In genomic region chr3:124569761-124570160, GRCh38 we compare ENCODE assay signal across 18 cellular contexts.
"Had no signal": no experiment of that assay in that cellular context is flagged by ENCODE, and none has a peak within 500 bp of the region (broad histone marks: within the 10 kb centered on the region; RNA-seq: fewer than 3 reads in every experiment).

No MANE protein-coding gene starts in this region.

- H3K4me3 Mint-ChIP-seq: activated T-cell treated with anti-CD3 and anti-CD28 coated beads, Interleukin-2, amount 50 U/mL, for 72 hours; memory B cell; naive B cell; neural crest cell; stimulated activated effector memory CD8-positive, alpha-beta T cell treated with anti-CD3 and anti-CD28 coated beads, Interleukin-12 subunit alpha, Interleukin-12 subunit beta, amount 100 ng/mL, for 72 hours had no signal

- H3K9me3 Mint-ChIP-seq: activated T-cell treated with anti-CD3 and anti-CD28 coated beads, Interleukin-2, amount 50 U/mL, for 72 hours; memory B cell; naive B cell; neural crest cell; stimulated activated effector memory CD8-positive, alpha-beta T cell treated with anti-CD3 and anti-CD28 coated beads, Interleukin-12 subunit alpha, Interleukin-12 subunit beta, amount 100 ng/mL, for 72 hours had no signal

- H3K27ac ChIP-seq: dorsolateral prefrontal cortex, psoas muscle had no signal

- H3K9me3 ChIP-seq: mucosa of descending colon, psoas muscle, thyroid gland had no signal

- FAIRE-seq: keratinocyte, TTC549 had no signal

- H3K36me3 Mint-ChIP-seq: memory B cell; naive B cell; stimulated activated effector memory CD8-positive, alpha-beta T cell treated with anti-CD3 and anti-CD28 coated beads, Interleukin-12 subunit alpha, Interleukin-12 subunit beta, amount 100 ng/mL, for 72 hours had no signal

- H3K27ac Mint-ChIP-seq: activated T-cell treated with anti-CD3 and anti-CD28 coated beads, Interleukin-2, amount 50 U/mL, for 72 hours; memory B cell; stimulated activated effector memory CD8-positive, alpha-beta T cell treated with anti-CD3 and anti-CD28 coated beads, Interleukin-12 subunit alpha, Interleukin-12 subunit beta, amount 100 ng/mL, for 72 hours had no signal

- H3K36me3 ChIP-seq: thyroid gland had no signal

- DNase-seq: activated CD4-positive, alpha-beta T cell treated with anti-CD3 and anti-CD28 coated beads, Interleukin-2, amount 50 U/mL, for 4 hours; activated effector memory CD4-positive, alpha-beta T cell treated with anti-CD3 and anti-CD28 coated beads, Interleukin-2, amount 50 U/mL, for 16 hours; activated naive CD4-positive, alpha-beta T cell treated with anti-CD3 and anti-CD28 coated beads, Interleukin-2, amount 50 U/mL, for 16 hours; activated T-cell treated with anti-CD3 and anti-CD28 coated beads, Interleukin-2, amount 50 U/mL, for 72 hours; foreskin melanocyte; glutamatergic neuron; mucosa of descending colon; naive B cell; psoas muscle; stimulated activated CD4-positive, alpha-beta T cell treated with anti-CD3 and anti-CD28 coated beads, Interleukin-4, amount 100 ng/mL, for 24 hours had no signal

- H3K27me3 Mint-ChIP-seq: memory B cell had no signal

- ATAC-seq: activated T-cell treated with anti-CD3 and anti-CD28 coated beads, Interleukin-2, amount 50 U/mL, for 72 hours; mucosa of descending colon; psoas muscle; sciatic nerve; stimulated activated effector memory CD8-positive, alpha-beta T cell treated with anti-CD3 and anti-CD28 coated beads, Interleukin-12 subunit alpha, Interleukin-12 subunit beta, amount 100 ng/mL, for 72 hours had no signal

- H3K4me1 Mint-ChIP-seq: naive B cell; stimulated activated effector memory CD8-positive, alpha-beta T cell treated with anti-CD3 and anti-CD28 coated beads, Interleukin-12 subunit alpha, Interleukin-12 subunit beta, amount 100 ng/mL, for 72 hours had no signal

- H3K4me3 ChIP-seq: dorsolateral prefrontal cortex, mucosa of descending colon, psoas muscle, thyroid gland had no signal

- H3K27me3 ChIP-seq: dorsolateral prefrontal cortex, thyroid gland had no signal

- H3K4me1 ChIP-seq: psoas muscle had no signal
